Comparison of ENCODE assay signal across 35 cellular contexts in the genomic region with DNA sequence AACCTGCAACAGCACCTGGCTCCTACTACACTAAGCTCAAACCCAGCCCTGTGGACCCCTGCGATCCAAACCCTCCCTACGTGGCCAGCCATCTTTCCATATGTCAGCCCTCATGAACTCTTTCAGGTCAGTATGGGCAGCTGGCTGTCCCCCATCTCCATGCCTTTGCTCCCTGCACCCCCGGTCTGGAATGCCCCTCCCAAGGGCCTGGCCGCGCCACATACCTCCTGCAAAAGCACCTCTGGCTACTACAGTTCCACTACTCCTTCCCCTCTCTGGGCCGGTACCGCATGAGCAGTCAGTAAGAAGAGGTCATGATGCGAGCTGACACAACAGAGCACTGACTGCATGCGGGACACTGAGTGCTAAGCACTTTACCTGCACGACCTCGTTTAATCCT. TPM values are rescaled to one million over a fixed set of nuclear protein-coding genes. Genes with fewer than 3 reads are reported as not detected.
"Had no signal": no experiment of that assay in that cellular context is flagged by ENCODE, and none has a peak within 500 bp of the region (broad histone marks: within the 10 kb centered on the region; RNA-seq: fewer than 3 reads in every experiment).

No MANE protein-coding gene starts in this region.

- H3K9me3 Mint-ChIP-seq: activated naive CD4-positive, alpha-beta T cell treated with anti-CD3 and anti-CD28 coated beads for 36 hours; activated naive CD4-positive, alpha-beta T cell treated with anti-CD3 and anti-CD28 coated beads, Interleukin-2, amount 50 U/mL, for 72 hours; activated T-cell treated with anti-CD3 and anti-CD28 coated beads, Interleukin-2, amount 50 U/mL, for 24 hours; central memory CD8-positive, alpha-beta T cell; T-cell had no signal

- H3K36me3 Mint-ChIP-seq: activated naive CD4-positive, alpha-beta T cell treated with anti-CD3 and anti-CD28 coated beads, Interleukin-2, amount 50 U/mL, for 72 hours; T-cell had no signal

- H3K4me3 Mint-ChIP-seq: activated CD8-positive, alpha-beta T cell treated with anti-CD3 and anti-CD28 coated beads, Interleukin-2, amount 10 ng/mL, durations not matched to agents 7 days and 5 days; activated naive CD4-positive, alpha-beta T cell treated with anti-CD3 and anti-CD28 coated beads for 36 hours; activated T-cell treated with anti-CD3 and anti-CD28 coated beads, Interleukin-2, amount 50 U/mL, for 24 hours; central memory CD8-positive, alpha-beta T cell; T-cell had no signal

- H3K27ac ChIP-seq: brain microvascular endothelial cell, cardiac muscle cell, Peyer's patch, SJSA1 had no signal

- H3K36me3 ChIP-seq: brain microvascular endothelial cell, cardiac muscle cell, Peyer's patch, SJSA1 had no signal

- H3K9me3 ChIP-seq: Peyer's patch, SJSA1, SK-N-SH had no signal

- H3K4me1 ChIP-seq: SJSA1 had no signal

- ATAC-seq: activated CD8-positive, alpha-beta T cell treated with anti-CD3 and anti-CD28 coated beads, Interleukin-2, amount 10 ng/mL, durations not matched to agents 7 days and 5 days; activated naive CD4-positive, alpha-beta T cell treated with anti-CD3 and anti-CD28 coated beads, Interleukin-2, amount 50 U/mL, for 72 hours; PC-3 had no signal

- H3K27ac Mint-ChIP-seq: activated CD8-positive, alpha-beta T cell treated with anti-CD3 and anti-CD28 coated beads, Interleukin-2, amount 10 ng/mL, durations not matched to agents 7 days and 5 days; activated naive CD4-positive, alpha-beta T cell treated with anti-CD3 and anti-CD28 coated beads for 36 hours; activated naive CD4-positive, alpha-beta T cell treated with anti-CD3 and anti-CD28 coated beads, Interleukin-2, amount 50 U/mL, for 72 hours; activated T-cell treated with anti-CD3 and anti-CD28 coated beads, Interleukin-2, amount 50 U/mL, for 24 hours; T-cell had no signal

- H3K27me3 ChIP-seq: brain microvascular endothelial cell, cardiac muscle cell, Peyer's patch had no signal

- H3K4me3 ChIP-seq: cardiac muscle cell, K562, Peyer's patch, SJSA1 had no signal

- DNase-seq: activated CD4-positive, alpha-beta T cell treated with anti-CD3 and anti-CD28 coated beads for 1 hour; activated CD4-positive, alpha-beta T cell treated with anti-CD3 and anti-CD28 coated beads for 48 hours; activated CD4-positive, alpha-beta T cell treated with anti-CD3 and anti-CD28 coated beads, Interleukin-2, amount 50 U/mL, for 4 hours; activated CD4-positive, CD25-positive, alpha-beta regulatory T cell; activated CD8-positive, alpha-beta T cell treated with anti-CD3 and anti-CD28 coated beads, Interleukin-2, amount 10 ng/mL, durations not matched to agents 7 days and 5 days; activated gamma-delta T cell treated with Interleukin-2 at 50 U/mL for 16 hours; activated naive CD4-positive, alpha-beta T cell treated with anti-CD3 and anti-CD28 coated beads for 36 hours; activated T-cell treated with anti-CD3 and anti-CD28 coated beads, Interleukin-2, amount 50 U/mL, for 24 hours; amniotic stem cell; brain microvascular endothelial cell; NCI-H1105; NCI-H1417 treated with DMSO at 0.1 percent for 48 hours; NCI-H187 treated with DMSO at 0.1 percent for 48 hours; NCI-H2081; NCI-H2171 treated with DMSO at 0.1 percent for 48 hours; NCI-H2227 treated with DMSO at 0.1 percent for 48 hours; NCI-H446; NCI-H510A treated with DMSO at 0.1 percent for 48 hours; NCI-H69; NCI-H82; PC-3; SHP77 treated with DMSO at 0.1 percent for 48 hours; SK-N-SH; T-cell; T1000; WERI-Rb-1 had no signal

RNA-seq across cellular contexts. Expression of a gene that starts 10.1 kb away (rescaled TPM):
- total RNA-seq: activated CD8-positive, alpha-beta T cell treated with anti-CD3 and anti-CD28 coated beads, Interleukin-2, amount 10 ng/mL, durations not matched to agents 7 days and 5 days; activated naive CD4-positive, alpha-beta T cell treated with anti-CD3 and anti-CD28 coated beads for 36 hours; activated naive CD4-positive, alpha-beta T cell treated with anti-CD3 and anti-CD28 coated beads, Interleukin-2, amount 50 U/mL, for 72 hours had no signal

RNA-seq across cellular contexts. Expression of a gene that starts 18.7 kb away (rescaled TPM):
- total RNA-seq: activated CD8-positive, alpha-beta T cell treated with anti-CD3 and anti-CD28 coated beads, Interleukin-2, amount 10 ng/mL, durations not matched to agents 7 days and 5 days; activated naive CD4-positive, alpha-beta T cell treated with anti-CD3 and anti-CD28 coated beads for 36 hours; activated naive CD4-positive, alpha-beta T cell treated with anti-CD3 and anti-CD28 coated beads, Interleukin-2, amount 50 U/mL, for 72 hours; aorta; cardiac muscle cell; K562; M059J; Peyer's patch; SJSA1; T-cell; T-helper 2 cell treated with Interferon-gamma antibody and Interleukin-4, amounts not matched to agents 100 ng/mL and 5 ng/mL, for 36 hours had no signal

RNA-seq across cellular contexts. Expression of a gene that starts 35.3 kb away (rescaled TPM):
- total RNA-seq: cardiac muscle cell had no signal
